In the genomic region with DNA sequence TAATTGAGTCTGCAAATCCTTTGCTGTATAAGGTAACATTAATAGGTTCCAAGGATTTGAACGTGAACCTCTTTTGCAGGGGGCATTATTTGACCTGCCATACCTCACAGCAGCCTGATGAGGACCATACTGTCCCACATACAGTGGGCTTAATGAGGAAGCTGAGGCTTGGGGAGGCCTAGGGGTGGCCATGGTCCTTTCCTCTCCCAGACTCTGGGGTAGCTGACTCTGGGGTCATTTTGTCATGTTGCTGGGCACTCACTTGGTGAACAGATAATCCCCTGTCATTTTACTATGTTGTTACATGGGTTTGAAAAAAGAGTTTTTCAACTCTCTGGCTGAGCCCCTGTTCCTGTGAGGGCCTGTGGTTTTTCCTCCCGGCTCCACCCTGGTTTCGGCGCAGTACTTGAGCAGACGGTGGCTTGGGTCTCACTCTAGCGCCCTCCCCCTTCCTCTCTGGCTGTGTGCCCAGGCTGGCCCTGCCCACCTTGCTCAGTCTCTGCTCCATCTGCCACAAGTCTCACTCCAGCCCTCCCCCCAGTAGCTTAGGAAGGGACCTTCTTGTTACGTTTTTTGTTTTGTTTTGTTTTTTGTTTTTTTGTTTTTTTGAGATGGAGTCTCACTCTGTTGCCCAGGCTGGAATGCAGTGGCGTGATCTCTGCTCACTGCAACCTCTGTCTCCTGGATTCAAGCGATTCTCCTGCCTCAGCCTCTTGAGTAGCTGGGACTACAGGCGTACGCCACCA, we compare ENCODE assay signal across 8 cellular contexts. TPM values are rescaled to one million over a fixed set of nuclear protein-coding genes. Genes with fewer than 3 reads are reported as not detected.
DNase-seq lines count a peak whose midpoint lies in the region; ATAC-seq, FAIRE-seq and TF ChIP-seq lines count a peak whose summit lies in the region.

No MANE protein-coding gene starts in this region.

- peaks cover 54% of the 10 kb centered on the region for H3K79me1 ChIP-seq in mesendoderm (ENCODE audit: low read length)

- POLR2A ChIA-PET in Caco-2 (lab: Charles Lee), result no interaction called here

- H2AK5ac ChIP-seq in mesendoderm (ENCODE audit: low read length), result no peak overlapping the region

- H3K27me3 Mint-ChIP-seq in Caco-2 (ENCODE audit: insufficient read depth, unreplicated experiment), result no peaks in the 10 kb centered on the region

- no peaks in the 10 kb centered on the region for H3K36me3 ChIP-seq in Caco-2 (ENCODE audit: control insufficient read depth, insufficient read depth, low read length)
- H3K36me3 ChIP-seq in bronchial epithelial cell (ENCODE audit: control insufficient read depth, insufficient read depth, low read length), result no peaks in the 10 kb centered on the region
- H3K36me3 ChIP-seq in mesendoderm (ENCODE audit: control insufficient read depth, insufficient read depth, low read length), result no peaks in the 10 kb centered on the region
- peaks cover 8% of the 10 kb centered on the region for H3K36me3 ChIP-seq in thymus (ENCODE audit: control insufficient read depth, insufficient read depth)

- H3K9me3 Mint-ChIP-seq in Caco-2 (ENCODE audit: unreplicated experiment), result no peaks in the 10 kb centered on the region

- WGBS in mesendoderm (ENCODE audit: extremely low coverage, insufficient coverage, low lambda C conversion rate), result no CpG with 5 or more reads among the region's 11 CpGs
- WGBS in thymus, result 32% methylated on average over 11 of the region's 11 CpGs

- no peak overlapping the region for H3K23ac ChIP-seq in mesendoderm (ENCODE audit: low read length)

- H3K56ac ChIP-seq in mesendoderm (ENCODE audit: low read length), result peak overlapping the region; percentile 63

- H3K27ac Mint-ChIP-seq in Caco-2 (ENCODE audit: unreplicated experiment), result peak overlapping the region; percentile 74

- intact Hi-C loops in Caco-2 (cut with micrococcal nuclease; ENCODE audit: unreplicated experiment), result no loop called here

- H3K18ac ChIP-seq in mesendoderm (ENCODE audit: low read length), result no peak overlapping the region

- peaks cover 71% of the 10 kb centered on the region for H3K79me2 ChIP-seq in mesendoderm (ENCODE audit: control insufficient read depth, insufficient read depth, low read length)

- H3K27me3 ChIP-seq in Caco-2 (replicated peaks; ENCODE audit: control insufficient read depth, insufficient read depth, low read length), result no peaks in the 10 kb centered on the region
- no peaks in the 10 kb centered on the region for H3K27me3 ChIP-seq in bronchial epithelial cell (ENCODE audit: control insufficient read depth, insufficient read depth, low read length)
- no peaks in the 10 kb centered on the region for H3K27me3 ChIP-seq in mesendoderm (ENCODE audit: insufficient read depth, low read length, poor library complexity)
- H3K27me3 ChIP-seq in thymus (ENCODE audit: control insufficient read depth, insufficient read depth), result no peaks in the 10 kb centered on the region

- H3K4me3 Mint-ChIP-seq in Caco-2 (ENCODE audit: unreplicated experiment), result no peak overlapping the region

- H3K4me1 ChIP-seq in Caco-2 (peaks cover 14% of the 10 kb centered on the region), mesendoderm (ENCODE audit: control insufficient read depth, low read depth, low read length) (peaks cover 26% of the 10 kb centered on the region), thymus (ENCODE audit: control insufficient read depth, insufficient read depth, low read length) (peaks cover 60% of the 10 kb centered on the region)

- no peak for FAIRE-seq in bronchial epithelial cell (lab: Jason Lieb, UNC)

- H4K8ac ChIP-seq in mesendoderm (ENCODE audit: low read depth, low read length), result no peak overlapping the region

- no peak overlapping the region for H4K5ac ChIP-seq in mesendoderm (ENCODE audit: low read length)

- H3K4me1 Mint-ChIP-seq in Caco-2 (ENCODE audit: low read depth, unreplicated experiment), result peaks cover 14% of the 10 kb centered on the region

- CTCF ChIA-PET in Caco-2 (lab: Charles Lee), result no interaction called here

- H3K36me3 Mint-ChIP-seq in Caco-2 (ENCODE audit: insufficient read depth, unreplicated experiment), result peaks cover 7% of the 10 kb centered on the region

- H3K27ac ChIP-seq in mesendoderm (ENCODE audit: low read depth, low read length) (peak overlapping the region; percentile 46), thymus (ENCODE audit: low read depth) (peak overlapping the region; percentile 92)

- DNase-seq in Caco-2 (no peak), NCI-H146 (lab: John Stamatoyannopoulos, UW) (peak; percentile 76), T-helper 1 cell (peak; percentile 59 to 89 (median 75)), bronchial epithelial cell (ENCODE audit: low read depth) (peak; percentile 58), mesendoderm (no peak), 8988T (no peak)

- ATAC-seq in GM21786 (IDR thresholded peaks at IDR 0.05; ENCODE audit: unreplicated experiment), result peak; percentile 25

- TF ChIP-seq CTCF in Caco-2 (IDR thresholded peaks at IDR 0.05; ENCODE audit: insufficient read depth in 1 of 2, low read depth in 1 of 2, low read length in 1 of 2, severe bottlenecking in 1 of 2, unreplicated experiment in 1 of 2), result no peak
- TF ChIP-seq CTCF in bronchial epithelial cell (IDR thresholded peaks at IDR 0.05; ENCODE audit: insufficient read depth, low read length, severe bottlenecking), result no peak

- H3K4me3 ChIP-seq in Caco-2 (ENCODE audit: low read depth, low read length) (no peak overlapping the region), bronchial epithelial cell (ENCODE audit: low read depth, low read length) (no peak overlapping the region), mesendoderm (ENCODE audit: low read length) (no peak overlapping the region), thymus (ENCODE audit: low read length) (peak overlapping the region; percentile 36)

- no TSS peak for BruUV-seq in Caco-2 (replicated peaks; lab: Mats Ljungman, UMichigan)

- H3K4me2 ChIP-seq in mesendoderm (ENCODE audit: low read length), result no peak overlapping the region

- no peak overlapping the region for H3K4ac ChIP-seq in mesendoderm (ENCODE audit: low read depth, low read length)

- no peak overlapping the region for H2BK15ac ChIP-seq in mesendoderm (replicated peaks; ENCODE audit: low read depth)

- H3K9me3 ChIP-seq in Caco-2 (no peaks in the 10 kb centered on the region), thymus (ENCODE audit: control insufficient read depth) (peaks cover 1% of the 10 kb centered on the region)

- H3K9ac ChIP-seq in mesendoderm (ENCODE audit: low read length), result no peak overlapping the region

- H2BK5ac ChIP-seq in mesendoderm (ENCODE audit: low read length), result peak overlapping the region; percentile 61

- no peak overlapping the region for H2BK120ac ChIP-seq in mesendoderm (ENCODE audit: low read depth, low read length)

RNA-seq across cellular contexts. Expression of a gene that starts 21.0 kb away (rescaled TPM):
- total RNA-seq in Caco-2 (2022) (24.9 and 26.3 TPM in 2 replicates), bronchial epithelial cell (18.2 and 23.8 TPM in 2 replicates)
- polyA plus RNA-seq in mesendoderm (2013, experiment 1 of 2), result 11.4 TPM
- polyA plus RNA-seq in mesendoderm (2013, experiment 2 of 2), result 10.8 TPM
- polyA plus RNA-seq in thymus, result 17.9 TPM

Comparison
In these comparisons a context has a peak if more than half of its experiments do, and no peak if none do; other contexts are left out.
1. DNase-seq: peak in NCI-H146 (single experiment), T-helper 1 cell (5 of 5) and bronchial epithelial cell (single experiment); none in Caco-2 (0 of 2), mesendoderm (single experiment) and 8988T (single experiment).